ENCODE assay signal across 34 cellular contexts in the genomic region with DNA sequence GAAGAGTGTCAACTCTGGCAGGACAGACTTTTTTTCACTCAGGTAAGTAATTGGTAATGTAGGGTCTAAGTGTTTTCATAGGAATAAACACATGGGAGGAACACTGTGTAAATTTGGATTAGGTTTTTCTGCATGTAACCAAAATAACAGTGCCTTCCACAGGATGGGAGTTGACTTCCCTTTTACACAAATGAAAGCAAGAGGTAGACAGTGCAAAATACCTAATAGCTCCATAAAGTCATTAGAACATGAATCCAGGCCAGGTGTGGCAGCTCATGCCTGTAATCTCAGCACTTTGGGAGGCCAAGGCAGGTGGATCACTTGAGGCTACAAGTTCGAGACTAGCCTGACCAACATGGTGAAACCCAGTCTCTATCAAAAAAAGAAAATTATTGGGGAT. TPM values are rescaled to one million over a fixed set of nuclear protein-coding genes. Genes with fewer than 3 reads are reported as not detected.
"Had no signal": no experiment of that assay in that cellular context is flagged by ENCODE, and none has a peak within 500 bp of the region (broad histone marks: within the 10 kb centered on the region; RNA-seq: fewer than 3 reads in every experiment).

No MANE protein-coding gene starts in this region.

- FAIRE-seq: bronchial epithelial cell, colon, islet of Langerhans, pancreas, small intestine had no signal

- H3K27me3 ChIP-seq: gastrocnemius medialis, pancreas, sigmoid colon, suprapubic skin, tibial artery, upper lobe of right lung had no signal

- H3K36me3 Mint-ChIP-seq: activated CD8-positive, alpha-beta memory T cell treated with anti-CD3 and anti-CD28 coated beads, Interleukin-2, amount 10 ng/mL, durations not matched to agents 7 days and 5 days; activated naive CD8-positive, alpha-beta T cell; naive thymus-derived CD4-positive, alpha-beta T cell had no signal

- ATAC-seq: activated CD4-positive, alpha-beta T cell treated with anti-CD3 and anti-CD28 coated beads for 36 hours; activated CD8-positive, alpha-beta memory T cell treated with anti-CD3 and anti-CD28 coated beads, Interleukin-2, amount 10 ng/mL, durations not matched to agents 7 days and 5 days; activated CD8-positive, alpha-beta T cell treated with anti-CD3 and anti-CD28 coated beads, Interleukin-2, amount 10 ng/mL, durations not matched to agents 7 days and 5 days; gastrocnemius medialis; left ventricle myocardium superior; naive thymus-derived CD4-positive, alpha-beta T cell; pancreas; upper lobe of right lung had no signal

- DNase-seq: activated CD4-positive, alpha-beta T cell treated with anti-CD3 and anti-CD28 coated beads for 36 hours; activated CD4-positive, CD25-positive, alpha-beta regulatory T cell; activated CD8-positive, alpha-beta memory T cell treated with anti-CD3 and anti-CD28 coated beads, Interleukin-2, amount 10 ng/mL, durations not matched to agents 7 days and 5 days; activated CD8-positive, alpha-beta T cell treated with anti-CD3 and anti-CD28 coated beads, Interleukin-2, amount 10 ng/mL, durations not matched to agents 7 days and 5 days; activated naive CD4-positive, alpha-beta T cell treated with Interleukin-2 at 50 U/mL for 16 hours; activated T-cell treated with anti-CD3 and anti-CD28 coated beads, Interleukin-2, amount 50 U/mL, for 48 hours; anterior cingulate cortex; effector memory CD4-positive, alpha-beta T cell; erythroblast; gastrocnemius medialis; glutamatergic neuron; left ventricle myocardium superior; naive thymus-derived CD4-positive, alpha-beta T cell; nucleus accumbens; pancreas; retina; sigmoid colon; small intestine; stimulated activated CD4-positive, alpha-beta T cell treated with anti-CD3 and anti-CD28 coated beads, Interleukin-1b, Interleukin-23, amount 100 ng/mL, for 48 hours; stimulated activated CD4-positive, alpha-beta T cell treated with anti-CD3 and anti-CD28 coated beads, Interleukin-4, amount 100 ng/mL, for 4 hours; stimulated activated CD8-positive, alpha-beta memory T cell treated with anti-CD3 and anti-CD28 coated beads, Interleukin-4, amount 100 ng/mL, for 48 hours; stimulated activated naive CD4-positive, alpha-beta T cell; T-helper 2 cell; tibial artery; upper lobe of right lung had no signal

- H3K4me3 ChIP-seq: gastrocnemius medialis, pancreas, prostate gland, sigmoid colon, suprapubic skin, tibial artery, upper lobe of right lung had no signal

- H3K27ac Mint-ChIP-seq: activated CD4-positive, alpha-beta T cell treated with anti-CD3 and anti-CD28 coated beads for 36 hours; activated CD8-positive, alpha-beta memory T cell treated with anti-CD3 and anti-CD28 coated beads, Interleukin-2, amount 10 ng/mL, durations not matched to agents 7 days and 5 days; activated CD8-positive, alpha-beta T cell treated with anti-CD3 and anti-CD28 coated beads, Interleukin-2, amount 10 ng/mL, durations not matched to agents 7 days and 5 days; activated naive CD8-positive, alpha-beta T cell; activated T-helper 2 cell treated with anti-CD3 and anti-CD28 coated beads, Interferon-gamma antibody, Interleukin-2, Interleukin-4, amounts not matched to agents 10 μg/mL and 5 μg/mL and 100 μg/mL, durations not matched to agents 14 hours and 24 hours and 36 hours; naive thymus-derived CD4-positive, alpha-beta T cell had no signal

- H3K27ac ChIP-seq: gastrocnemius medialis, pancreas, prostate gland, sigmoid colon, suprapubic skin, tibial artery, upper lobe of right lung had no signal

- H3K9me3 Mint-ChIP-seq: activated T-helper 2 cell treated with anti-CD3 and anti-CD28 coated beads, Interferon-gamma antibody, Interleukin-2, Interleukin-4, amounts not matched to agents 10 μg/mL and 5 μg/mL and 100 μg/mL, durations not matched to agents 14 hours and 24 hours and 36 hours; central memory CD8-positive, alpha-beta T cell; naive thymus-derived CD4-positive, alpha-beta T cell had no signal

- H3K4me3 Mint-ChIP-seq: activated CD4-positive, alpha-beta T cell treated with anti-CD3 and anti-CD28 coated beads for 36 hours; activated CD8-positive, alpha-beta memory T cell treated with anti-CD3 and anti-CD28 coated beads, Interleukin-2, amount 10 ng/mL, durations not matched to agents 7 days and 5 days; activated CD8-positive, alpha-beta T cell treated with anti-CD3 and anti-CD28 coated beads, Interleukin-2, amount 10 ng/mL, durations not matched to agents 7 days and 5 days; activated naive CD8-positive, alpha-beta T cell; central memory CD8-positive, alpha-beta T cell; naive thymus-derived CD4-positive, alpha-beta T cell had no signal

- H3K4me1 ChIP-seq: gastrocnemius medialis, pancreas, prostate gland, sigmoid colon, tibial artery had no signal

- H3K4me1 Mint-ChIP-seq: activated CD4-positive, alpha-beta T cell treated with anti-CD3 and anti-CD28 coated beads for 36 hours; central memory CD8-positive, alpha-beta T cell had no signal

RNA-seq across cellular contexts. Expression of a gene that starts 25.5 kb away (rescaled TPM):
- polyA plus RNA-seq: naive thymus-derived CD4-positive, alpha-beta T cell had no signal

RNA-seq across cellular contexts. Expression of a gene that starts 39.8 kb away (rescaled TPM):
- total RNA-seq: lung microvascular endothelial cell had no signal
- polyA plus RNA-seq: naive thymus-derived CD4-positive, alpha-beta T cell had no signal
